In the genomic region with DNA sequence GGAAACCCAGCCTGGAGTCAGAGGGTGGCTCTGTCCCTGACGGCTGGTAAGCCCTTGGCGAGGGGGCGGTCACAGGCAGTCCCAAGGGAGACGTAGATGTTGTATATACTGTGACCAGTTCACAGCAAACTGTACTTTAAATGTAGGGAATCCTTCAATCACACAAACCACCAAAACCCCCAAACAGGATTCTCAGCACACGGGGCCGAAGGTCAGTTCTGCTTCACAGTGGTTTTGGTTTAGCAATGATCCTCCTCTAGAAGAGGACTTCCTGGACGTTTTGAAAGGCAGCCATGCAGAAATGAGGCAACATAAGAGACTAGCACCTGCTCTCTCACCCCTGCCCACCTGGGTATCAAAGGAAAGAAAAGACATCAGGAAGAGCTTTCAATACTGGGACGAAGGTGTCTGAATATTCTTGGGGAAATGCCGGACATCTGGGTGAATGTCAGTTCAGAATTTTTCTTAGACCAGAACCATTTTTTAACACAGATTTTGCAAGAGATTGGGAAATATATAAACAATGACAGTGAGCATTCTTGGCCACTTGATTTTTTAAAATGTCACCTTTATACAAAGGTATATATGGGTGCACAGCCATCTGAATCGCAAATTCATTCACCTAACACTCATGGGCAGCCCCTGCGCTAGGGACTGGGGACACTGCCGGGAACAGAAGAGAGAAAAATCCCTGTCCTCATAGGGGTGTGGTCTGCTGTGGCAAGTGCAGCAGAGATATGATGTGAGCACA, we compare ENCODE assay signal across 15 cellular contexts.
A peak's percentile ranks its signal among the peaks of the same experiment; 100 is the strongest.
DNase-seq lines count a peak whose midpoint lies in the region; ATAC-seq and TF ChIP-seq lines count a peak whose summit lies in the region.
"Had no signal": no experiment of that assay in that cellular context is flagged by ENCODE, and none has a peak within 500 bp of the region (broad histone marks: within the 10 kb centered on the region; RNA-seq: fewer than 3 reads in every experiment).

No MANE protein-coding gene starts in this region.

- H2BK5ac ChIP-seq in mesenchymal stem cell (ENCODE audit: low read depth, low read length, poor library complexity, severe bottlenecking), result no peak overlapping the region

- POLR2A ChIA-PET in GM10248 (lab: Yijun Ruan, JAX), result no interaction called here
- POLR2A ChIA-PET in OCI-LY7 (lab: Charles Lee), result interaction anchor here (0.7 to 1.0 kb wide), 2 partner anchors 20 to 29 kb away, joined by 3 to 5 read pairs; no protein-coding TSS in a partner anchor

- no peak for TF ChIP-seq CTCF in GM10248 (IDR thresholded peaks at IDR 0.05; ENCODE audit: control extremely low read depth, extremely low read depth, low read depth, missing control alignments)
- TF ChIP-seq CTCF in OCI-LY7 (conservative IDR thresholded peaks at IDR 0.05; ENCODE audit: low read length), result no peak
- TF ChIP-seq CTCF in tibial nerve (IDR thresholded peaks at IDR 0.05), result no peak

- H3K27ac ChIP-seq in OCI-LY7 (ENCODE audit: low read depth, low read length, poor library complexity, severe bottlenecking) (peak overlapping the region; percentile 66), mesenchymal stem cell (ENCODE audit: low read length, poor library complexity, severe bottlenecking) (no peak overlapping the region), tibial nerve (no peak overlapping the region)
- no peak overlapping the region for H3K27ac ChIP-seq in effector memory CD4-positive, alpha-beta T cell (ENCODE audit: insufficient read depth, low read length, poor library complexity, severe bottlenecking)
- H3K27ac ChIP-seq: C4-2B had no signal

- H3K4me2 ChIP-seq in OCI-LY7 (ENCODE audit: low read length), result peak overlapping the region; percentile 50
- no peak overlapping the region for H3K4me2 ChIP-seq in mesenchymal stem cell (ENCODE audit: low read length, poor library complexity, severe bottlenecking)

- no peak overlapping the region for H3K4ac ChIP-seq in mesenchymal stem cell (ENCODE audit: low read depth in 1 of 2, low read length in 2 of 2)

- H3K4me3 ChIP-seq in OCI-LY7 (ENCODE audit: low read depth, low read length, poor library complexity, severe bottlenecking) (peak overlapping the region; percentile 20), mesenchymal stem cell (ENCODE audit: insufficient read depth in 1 of 2, low read depth in 1 of 2, low read length in 2 of 2) (no peak overlapping the region), tibial nerve (no peak overlapping the region)
- H3K4me3 ChIP-seq in effector memory CD4-positive, alpha-beta T cell (ENCODE audit: insufficient read depth, low read depth, low read length, poor library complexity, severe bottlenecking), result no peak overlapping the region

- peak overlapping the region; percentile 50 for H2BK15ac ChIP-seq in mesenchymal stem cell (ENCODE audit: low read depth, poor library complexity, severe bottlenecking)

- H3K4me1 ChIP-seq in OCI-LY7 (ENCODE audit: insufficient read depth, low read length, poor library complexity, severe bottlenecking) (peaks cover 37% of the 10 kb centered on the region), mesenchymal stem cell (ENCODE audit: control insufficient read depth, insufficient read depth, low read depth, low read length) (no peaks in the 10 kb centered on the region), tibial nerve (peaks cover 0 to 12% (median 0%) of the 10 kb centered on the region in 4 donors)
- H3K4me1 ChIP-seq in effector memory CD4-positive, alpha-beta T cell (ENCODE audit: control insufficient read depth, insufficient read depth, low read length, poor library complexity, severe bottlenecking), result no peaks in the 10 kb centered on the region

- H3K9me3 ChIP-seq in OCI-LY7 (ENCODE audit: low read length) (no peaks in the 10 kb centered on the region), mesenchymal stem cell (ENCODE audit: control insufficient read depth, low read length) (no peaks in the 10 kb centered on the region), tibial nerve (peaks cover 0 to 10% (median 0%) of the 10 kb centered on the region in 4 donors)
- H3K9me3 ChIP-seq in effector memory CD4-positive, alpha-beta T cell (ENCODE audit: control insufficient read depth, low read length), result no peaks in the 10 kb centered on the region

- peak overlapping the region; percentile 56; the same call in 1 of the 2 replicates for H2AFZ ChIP-seq in OCI-LY7 (ENCODE audit: low read length)
- no peak overlapping the region for H2AFZ ChIP-seq in mesenchymal stem cell (ENCODE audit: low read depth, low read length)

- H4K20me1 ChIP-seq in OCI-LY7 (ENCODE audit: insufficient read depth, low read length), result no peaks in the 10 kb centered on the region

- H4K91ac ChIP-seq in mesenchymal stem cell (ENCODE audit: low read length), result no peak overlapping the region

- H3K9me2 ChIP-seq in OCI-LY7 (ENCODE audit: insufficient read depth, low read length), result no peaks in the 10 kb centered on the region

- H2BK120ac ChIP-seq in mesenchymal stem cell (ENCODE audit: low read depth, low read length), result no peak overlapping the region

- H3K27me3 ChIP-seq in mesenchymal stem cell (ENCODE audit: control insufficient read depth in 1 of 2, insufficient read depth in 1 of 2, low read length in 2 of 2), result no peaks in the 10 kb centered on the region
- no peaks in the 10 kb centered on the region for H3K27me3 ChIP-seq in effector memory CD4-positive, alpha-beta T cell (replicated peaks; ENCODE audit: control insufficient read depth, insufficient read depth, low read length, poor library complexity, severe bottlenecking)
- no peaks in the 10 kb centered on the region for H3K27me3 ChIP-seq in tibial nerve

- H3K36me3 ChIP-seq in OCI-LY7 (ENCODE audit: insufficient read depth, low read length), result no peaks in the 10 kb centered on the region
- no peaks in the 10 kb centered on the region for H3K36me3 ChIP-seq in mesenchymal stem cell (ENCODE audit: control insufficient read depth in 1 of 2, insufficient read depth in 2 of 2, low read depth in 1 of 2, low read length in 2 of 2)
- no peaks in the 10 kb centered on the region for H3K36me3 ChIP-seq in effector memory CD4-positive, alpha-beta T cell (ENCODE audit: control insufficient read depth, insufficient read depth, low read length)
- H3K36me3 ChIP-seq in tibial nerve, result peaks cover 0 to 66% (median 0%) of the 10 kb centered on the region in 3 donors

- intact Hi-C loops in OCI-LY7 (cut with micrococcal nuclease; ENCODE audit: unreplicated experiment), result loop anchor here (1.0 kb wide), 2 partner anchors 21 to 30 kb away; no protein-coding TSS in a partner anchor
- intact Hi-C loops in activated CD4-positive, alpha-beta T cell treated with anti-CD3 and anti-CD28 coated beads, Interleukin-2, amount 10 ng/mL, durations not matched to agents 24 days and 14 days (cut with micrococcal nuclease), result no loop called here

- H3K18ac ChIP-seq in mesenchymal stem cell (ENCODE audit: low read depth in 1 of 2, low read length in 2 of 2), result no peak overlapping the region

- H3K27ac Mint-ChIP-seq in activated CD4-positive, alpha-beta T cell treated with anti-CD3 and anti-CD28 coated beads, Interleukin-2, amount 10 ng/mL, durations not matched to agents 24 days and 14 days, result no peak overlapping the region
- H3K27ac Mint-ChIP-seq: activated T-cell treated with anti-CD3 and anti-CD28 coated beads, Interleukin-2, amount 50 U/mL, for 24 hours; T-helper 2 cell treated with Interferon-gamma antibody and Interleukin-4, amounts not matched to agents 5 μg/mL and 100 μg/mL, for 36 hours had no signal

- H3K9ac ChIP-seq in mesenchymal stem cell (ENCODE audit: low read length), result no peak overlapping the region

- no peaks in the 10 kb centered on the region for H3K79me1 ChIP-seq in mesenchymal stem cell (replicated peaks; ENCODE audit: low read length, poor library complexity, severe bottlenecking)

- peaks cover 2% of the 10 kb centered on the region for H3K27me3 Mint-ChIP-seq in activated CD4-positive, alpha-beta T cell treated with anti-CD3 and anti-CD28 coated beads, Interleukin-2, amount 10 ng/mL, durations not matched to agents 24 days and 14 days

- no peak for TF ChIP-seq POLR2A in tibial nerve (IDR thresholded peaks at IDR 0.05)

- H3K4me3 Mint-ChIP-seq in activated CD4-positive, alpha-beta T cell treated with anti-CD3 and anti-CD28 coated beads, Interleukin-2, amount 10 ng/mL, durations not matched to agents 24 days and 14 days, result no peak overlapping the region
- H3K4me3 Mint-ChIP-seq: activated T-cell treated with anti-CD3 and anti-CD28 coated beads, Interleukin-2, amount 50 U/mL, for 24 hours; central memory CD8-positive, alpha-beta T cell; T-helper 2 cell treated with Interferon-gamma antibody and Interleukin-4, amounts not matched to agents 5 μg/mL and 100 μg/mL, for 36 hours had no signal

- H3K14ac ChIP-seq in mesenchymal stem cell (ENCODE audit: low read length in 2 of 2), result no peak overlapping the region

- DNase-seq in GM10248 (ENCODE audit: extremely low spot score), result peak; percentile 54
- DNase-seq in OCI-LY7 (ENCODE audit: low spot score), result peak; percentile 81
- peak; percentile 84 for DNase-seq in mesenchymal stem cell
- no peak for DNase-seq in activated CD4-positive, alpha-beta T cell treated with anti-CD3 and anti-CD28 coated beads, Interleukin-2, amount 10 ng/mL, durations not matched to agents 24 days and 14 days
- DNase-seq in occipital lobe (lab: John Stamatoyannopoulos, UW), result no peak
- DNase-seq in effector memory CD4-positive, alpha-beta T cell, result no peak
- DNase-seq in tibial nerve (ENCODE audit: low spot score in 2 of 2), result no peak
- DNase-seq: activated CD4-positive, alpha-beta T cell treated with anti-CD3 and anti-CD28 coated beads for 48 hours; activated T-cell treated with anti-CD3 and anti-CD28 coated beads, Interleukin-2, amount 50 U/mL, for 24 hours; EL; NCI-H2227 treated with DMSO at 0.1 percent for 48 hours had no signal

- H3K79me2 ChIP-seq in OCI-LY7 (ENCODE audit: insufficient read depth, low read depth, low read length), result no peaks in the 10 kb centered on the region

- ATAC-seq in HG02798 (IDR thresholded peaks at IDR 0.05; ENCODE audit: poor library complexity, unreplicated experiment), result peak; percentile 47

- no peaks in the 10 kb centered on the region for H3K9me3 Mint-ChIP-seq in activated CD4-positive, alpha-beta T cell treated with anti-CD3 and anti-CD28 coated beads, Interleukin-2, amount 10 ng/mL, durations not matched to agents 24 days and 14 days
- H3K9me3 Mint-ChIP-seq: activated T-cell treated with anti-CD3 and anti-CD28 coated beads, Interleukin-2, amount 50 U/mL, for 24 hours; central memory CD8-positive, alpha-beta T cell; T-helper 2 cell treated with Interferon-gamma antibody and Interleukin-4, amounts not matched to agents 5 μg/mL and 100 μg/mL, for 36 hours had no signal

- no peak overlapping the region for H3K23ac ChIP-seq in mesenchymal stem cell (ENCODE audit: low read length in 2 of 2)

- no peak overlapping the region for H2BK12ac ChIP-seq in mesenchymal stem cell (ENCODE audit: low read length in 2 of 2)

- H4K8ac ChIP-seq in mesenchymal stem cell (ENCODE audit: low read length), result no peak overlapping the region

- H3K36me3 Mint-ChIP-seq in activated CD4-positive, alpha-beta T cell treated with anti-CD3 and anti-CD28 coated beads, Interleukin-2, amount 10 ng/mL, durations not matched to agents 24 days and 14 days (ENCODE audit: low read depth), result no peaks in the 10 kb centered on the region

- no peak overlapping the region for H2AK5ac ChIP-seq in mesenchymal stem cell (ENCODE audit: low read length, severe bottlenecking)

- TF ChIP-seq EP300 in tibial nerve (IDR thresholded peaks at IDR 0.05), result no peak

- 79% methylated on average over 6 of the region's 12 CpGs for WGBS in mesenchymal stem cell
- 77 to 82% methylated on average over 11 to 12 of the region's 12 CpGs for WGBS in tibial nerve, 2 donors

- peaks cover 5% of the 10 kb centered on the region for H3K4me1 Mint-ChIP-seq in activated CD4-positive, alpha-beta T cell treated with anti-CD3 and anti-CD28 coated beads, Interleukin-2, amount 10 ng/mL, durations not matched to agents 24 days and 14 days
- H3K4me1 Mint-ChIP-seq: central memory CD8-positive, alpha-beta T cell had no signal

- no TSS peak for BruUV-seq in OCI-LY7 (replicated peaks; lab: Mats Ljungman, UMichigan)

- CTCF ChIA-PET in GM10248 (lab: Yijun Ruan, JAX), result no interaction called here
- CTCF ChIA-PET in OCI-LY7 (lab: Charles Lee; ENCODE audit: unreplicated experiment), result no interaction called here

Comparison
In these comparisons a context has a peak if more than half of its experiments do, and no peak if none do; other contexts are left out.
1. DNase-seq: peak in GM10248 (single experiment), OCI-LY7 (single experiment) and mesenchymal stem cell (single experiment); none in activated CD4-positive, alpha-beta T cell treated with anti-CD3 and anti-CD28 coated beads, Interleukin-2, amount 10 ng/mL, durations not matched to agents 24 days and 14 days (single experiment), occipital lobe (single experiment), effector memory CD4-positive, alpha-beta T cell (0 of 3) and tibial nerve (0 of 2).